In the genomic region with DNA sequence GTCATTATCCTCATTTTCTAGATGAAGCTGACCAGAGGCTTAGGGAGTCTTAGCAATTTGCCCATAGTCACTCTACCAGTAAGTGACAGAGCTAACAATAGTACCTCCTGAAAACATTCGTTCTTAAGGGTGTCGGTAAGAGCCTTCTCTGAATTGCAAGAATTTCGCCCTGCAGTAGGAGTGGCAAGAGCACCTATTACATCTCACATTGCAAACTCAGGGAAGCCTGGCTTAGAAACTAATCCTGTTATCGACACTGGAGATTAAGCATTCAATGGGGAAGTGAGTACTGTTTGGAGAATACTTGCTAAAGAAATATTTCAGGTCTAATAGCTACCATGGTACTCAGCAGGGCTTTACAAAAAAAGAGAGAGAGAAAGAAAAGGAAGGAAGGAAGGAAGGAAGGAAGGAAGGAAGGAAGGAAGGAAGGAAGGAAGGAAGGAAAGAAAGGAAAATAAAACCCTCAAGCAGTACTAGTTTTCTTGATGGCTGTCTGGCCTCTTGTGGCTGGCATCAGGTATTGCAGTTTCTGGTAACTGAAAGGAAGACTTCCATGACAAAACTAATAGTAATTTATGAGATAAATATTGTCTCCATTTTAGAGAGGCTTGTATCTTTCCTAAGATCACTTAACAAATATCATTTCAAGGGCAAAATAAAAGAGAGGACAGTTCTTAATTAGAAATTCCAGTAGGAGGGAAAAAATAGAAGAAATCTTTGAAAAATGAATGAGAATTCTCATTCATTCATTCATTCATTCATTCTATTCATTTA, we compare ENCODE assay signal across 8 cellular contexts. TPM values are rescaled to one million over a fixed set of nuclear protein-coding genes. Genes with fewer than 3 reads are reported as not detected.
DNase-seq lines count a peak whose midpoint lies in the region; ATAC-seq and TF ChIP-seq lines count a peak whose summit lies in the region.

No MANE protein-coding gene starts in this region.

- ATAC-seq in HG02798 (IDR thresholded peaks at IDR 0.05; ENCODE audit: poor library complexity, unreplicated experiment) = no peak
- ATAC-seq in stimulated activated memory B cell treated with anti-CD40 and anti-IgM and Interleukin-4, amounts not matched to agents 10 μg/mL and 1 μg/mL and 100 μg/mL, for 72 hours = no peak

- H3K27ac ChIP-seq in HUES48 (ENCODE audit: low read depth, low read length) (peak overlapping the region; percentile 67), esophagus (ENCODE audit: low read depth in 2 of 2, low read length in 1 of 2) (peak overlapping the region; percentile 9 to 22)

- no peaks in the 10 kb centered on the region for H3K9me3 Mint-ChIP-seq in neural crest cell
- no peaks in the 10 kb centered on the region for H3K9me3 Mint-ChIP-seq in stimulated activated memory B cell treated with anti-CD40 and anti-IgM and Interleukin-4, amounts not matched to agents 10 μg/mL and 1 μg/mL and 100 μg/mL, for 72 hours

- H3K27me3 Mint-ChIP-seq in neural crest cell (ENCODE audit: low read depth) = peaks cover 10% of the 10 kb centered on the region
- H3K27me3 Mint-ChIP-seq in stimulated activated memory B cell treated with anti-CD40 and anti-IgM and Interleukin-4, amounts not matched to agents 10 μg/mL and 1 μg/mL and 100 μg/mL, for 72 hours = peaks cover 3% of the 10 kb centered on the region

- DNase-seq in NCI-H146 (lab: John Stamatoyannopoulos, UW) (peak; percentile 24), NCI-H146 treated with DMSO at 0.1 percent for 48 hours (lab: John Stamatoyannopoulos, UW; ENCODE audit: unreplicated experiment) (no peak), RPMI8226 (peak; percentile 49), neural crest cell (ENCODE audit: low read depth, low spot score) (no peak)

- H3K36me3 ChIP-seq in HUES48 (ENCODE audit: control insufficient read depth, insufficient read depth, low read length) (no peaks in the 10 kb centered on the region), esophagus (ENCODE audit: control insufficient read depth in 2 of 2, insufficient read depth in 2 of 2, low read length in 1 of 2) (no peaks in the 10 kb centered on the region)

- H3K4me1 Mint-ChIP-seq in neural crest cell = peaks cover 30% of the 10 kb centered on the region
- peaks cover 18% of the 10 kb centered on the region for H3K4me1 Mint-ChIP-seq in stimulated activated memory B cell treated with anti-CD40 and anti-IgM and Interleukin-4, amounts not matched to agents 10 μg/mL and 1 μg/mL and 100 μg/mL, for 72 hours

- H3K36me3 Mint-ChIP-seq in neural crest cell (ENCODE audit: low read depth) = no peaks in the 10 kb centered on the region
- H3K36me3 Mint-ChIP-seq in stimulated activated memory B cell treated with anti-CD40 and anti-IgM and Interleukin-4, amounts not matched to agents 10 μg/mL and 1 μg/mL and 100 μg/mL, for 72 hours = no peaks in the 10 kb centered on the region

- TF ChIP-seq CTCF in neural crest cell (conservative IDR thresholded peaks at IDR 0.05) = peak; percentile 81

- no peaks in the 10 kb centered on the region for H3K9me3 ChIP-seq in HUES48 (ENCODE audit: control insufficient read depth, insufficient read depth, low read length)
- no peaks in the 10 kb centered on the region for H3K9me3 ChIP-seq in esophagus (ENCODE audit: control insufficient read depth in 2 of 2, insufficient read depth in 1 of 2, low read depth in 1 of 2, low read length in 1 of 2)

- H3K4me3 ChIP-seq in HUES48 (ENCODE audit: low read depth, low read length) (no peak overlapping the region), esophagus (ENCODE audit: low read depth in 1 of 2, low read length in 2 of 2) (no peak overlapping the region)

- WGBS in esophagus, 2 donors = 30 to 40% methylated on average over 4 of the region's 4 CpGs

- no peak overlapping the region for H3K27ac Mint-ChIP-seq in neural crest cell (ENCODE audit: unreplicated experiment)
- no peak overlapping the region for H3K27ac Mint-ChIP-seq in stimulated activated memory B cell treated with anti-CD40 and anti-IgM and Interleukin-4, amounts not matched to agents 10 μg/mL and 1 μg/mL and 100 μg/mL, for 72 hours

- H3K27me3 ChIP-seq in HUES48 (ENCODE audit: control insufficient read depth, insufficient read depth, low read length) = no peaks in the 10 kb centered on the region
- no peaks in the 10 kb centered on the region for H3K27me3 ChIP-seq in esophagus (ENCODE audit: control insufficient read depth in 1 of 2, insufficient read depth in 2 of 2, low read length in 2 of 2)

- H3K9ac ChIP-seq in HUES48 (ENCODE audit: low read depth, low read length) = no peak overlapping the region

- no peak overlapping the region for H3K4me3 Mint-ChIP-seq in neural crest cell
- H3K4me3 Mint-ChIP-seq in stimulated activated memory B cell treated with anti-CD40 and anti-IgM and Interleukin-4, amounts not matched to agents 10 μg/mL and 1 μg/mL and 100 μg/mL, for 72 hours = no peak overlapping the region

- H3K4me1 ChIP-seq in HUES48 (ENCODE audit: control insufficient read depth, insufficient read depth, low read length) (peaks cover 10% of the 10 kb centered on the region), esophagus (ENCODE audit: control insufficient read depth in 2 of 2, insufficient read depth in 2 of 2, low read length in 1 of 2) (peaks cover 0 to 11% of the 10 kb centered on the region in 2 donors)

RNA-seq across cellular contexts. Expression of a gene that starts 10.4 kb away (rescaled TPM):
- polyA plus RNA-seq in esophagus = 1 to 10 TPM; 2.2 to 4.5 TPM
- total RNA-seq in neural crest cell = 9.3 and 9.8 TPM in 2 replicates

RNA-seq across cellular contexts. Expression of a gene that starts 15.3 kb away (rescaled TPM):
- not detected for polyA plus RNA-seq in esophagus
- total RNA-seq in neural crest cell = not detected in 2 replicates

RNA-seq across cellular contexts. Expression of a gene that starts 20.0 kb away (rescaled TPM):
- polyA plus RNA-seq in esophagus = 1 to 10 TPM; 1.2 to 1.3 TPM
- not detected in 2 replicates for total RNA-seq in neural crest cell

Comparison
In these comparisons a context has a peak if more than half of its experiments do, and no peak if none do; other contexts are left out.
1. DNase-seq: peak in NCI-H146 (single experiment) and RPMI8226 (single experiment); none in NCI-H146 treated with DMSO at 0.1 percent for 48 hours (single experiment) and neural crest cell (single experiment).